Comparison of ENCODE assay signal across 2 cellular contexts in the genomic region with DNA sequence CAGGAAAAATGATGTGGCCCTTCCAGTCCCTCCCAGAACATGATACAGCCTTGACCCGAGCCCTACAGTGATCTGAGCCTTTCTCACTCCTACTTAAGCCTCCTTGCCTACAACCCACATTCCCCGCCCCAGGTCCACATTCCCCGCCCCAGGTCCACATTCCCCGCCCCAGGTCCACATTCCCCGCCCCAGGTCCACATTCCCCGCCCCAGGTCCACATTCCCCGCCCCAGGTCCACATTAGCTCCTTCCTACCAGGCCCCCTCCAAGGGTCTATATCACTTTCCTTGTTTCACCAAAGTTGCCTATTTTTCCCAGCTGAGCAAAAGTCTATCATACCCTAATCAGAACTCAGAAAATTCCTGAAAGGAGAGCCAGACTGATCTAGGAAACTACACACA.
TF ChIP-seq lines count a peak whose summit lies in the region.

No MANE protein-coding gene starts in this region.

TF ChIP-seq in HEK293, 187 proteins besides CTCF, POLR2A, EP300 and RAD21:
- peak; percentile 26; the same call in 1 of the 2 replicates for TF ChIP-seq SP2 (tag by site-specific recombination; IDR thresholded peaks at IDR 0.05)
- 0 out of 2 replicates have a peak, but pooled peaks have one; percentile 10 for TF ChIP-seq ZBTB17 (tag by site-specific recombination; IDR thresholded peaks at IDR 0.05)
- 0 out of 2 replicates have a peak, but pooled peaks have one; percentile 20 for TF ChIP-seq KLF1 (tag by site-specific recombination; IDR thresholded peaks at IDR 0.05)
- 0 out of 2 replicates have a peak, but pooled peaks have one; percentile 40 for TF ChIP-seq ZSCAN16 (tag by site-specific recombination; IDR thresholded peaks at IDR 0.05)
- TF ChIP-seq TRIM28 (IDR thresholded peaks at IDR 0.05; ENCODE audit: borderline replicate concordance, low read length): 0 out of 2 replicates have a peak, but pooled peaks have one; percentile 3

TF ChIP-seq in liver, 16 proteins besides CTCF, POLR2A, EP300 and RAD21:
- TF ChIP-seq HNF4A (conservative IDR thresholded peaks at IDR 0.05) (peak; percentile 40 to 96), RXRA (IDR thresholded peaks at IDR 0.05) (peak in 1 of 2 donors; percentile 9), HNF4G (IDR thresholded peaks at IDR 0.05) (peak; percentile 77)
